1 cellular context compared by ENCODE assay signal in genomic region chr2:74516070-74516633, GRCh38.
A peak's percentile ranks its signal among the peaks of the same experiment; 100 is the strongest.
TF ChIP-seq lines count a peak whose summit lies in the region.

No MANE protein-coding gene starts in this region.

TF ChIP-seq in K562, 482 proteins besides CTCF, POLR2A, EP300 and RAD21:
- TF ChIP-seq TEAD4 (IDR thresholded peaks at IDR 0.05; ENCODE audit: low read length) (no peak), TEAD4 (CRISPR knock-in tag; IDR thresholded peaks at IDR 0.05; ENCODE audit: borderline replicate concordance) (no peak), ZBTB33 (CRISPR knock-in tag; IDR thresholded peaks at IDR 0.05) (peak; percentile 35; the same call in 1 of the 2 replicates), ATF1 (CRISPR knock-in tag; IDR thresholded peaks at IDR 0.05) (no peak), ATF1 (tag; IDR thresholded peaks at IDR 0.05) (no peak), TBL1XR1 (IDR thresholded peaks at IDR 0.05; ENCODE audit: low read length in 2 of 2) (no peak), SREBF2 (CRISPR knock-in tag; IDR thresholded peaks at IDR 0.05) (no peak), EZH2 (IDR thresholded peaks at IDR 0.05; ENCODE audit: borderline replicate concordance, low read depth, low read length) (no peak), PKNOX1 (IDR thresholded peaks at IDR 0.05) (no peak), E2F6 (IDR thresholded peaks at IDR 0.05; ENCODE audit: borderline replicate concordance in 1 of 2, extremely low read depth in 1 of 2, insufficient read depth in 1 of 2, insufficient read length in 1 of 2, low read depth in 1 of 2, low read length in 1 of 2, poor library complexity in 1 of 2, severe bottlenecking in 1 of 2) (peak in 1 of 2 experiments; percentile 36), ZNF239 (CRISPR knock-in tag; IDR thresholded peaks at IDR 0.05) (no peak), ZNF75A (CRISPR knock-in tag; IDR thresholded peaks at IDR 0.05) (no peak)
